In the genomic region with DNA sequence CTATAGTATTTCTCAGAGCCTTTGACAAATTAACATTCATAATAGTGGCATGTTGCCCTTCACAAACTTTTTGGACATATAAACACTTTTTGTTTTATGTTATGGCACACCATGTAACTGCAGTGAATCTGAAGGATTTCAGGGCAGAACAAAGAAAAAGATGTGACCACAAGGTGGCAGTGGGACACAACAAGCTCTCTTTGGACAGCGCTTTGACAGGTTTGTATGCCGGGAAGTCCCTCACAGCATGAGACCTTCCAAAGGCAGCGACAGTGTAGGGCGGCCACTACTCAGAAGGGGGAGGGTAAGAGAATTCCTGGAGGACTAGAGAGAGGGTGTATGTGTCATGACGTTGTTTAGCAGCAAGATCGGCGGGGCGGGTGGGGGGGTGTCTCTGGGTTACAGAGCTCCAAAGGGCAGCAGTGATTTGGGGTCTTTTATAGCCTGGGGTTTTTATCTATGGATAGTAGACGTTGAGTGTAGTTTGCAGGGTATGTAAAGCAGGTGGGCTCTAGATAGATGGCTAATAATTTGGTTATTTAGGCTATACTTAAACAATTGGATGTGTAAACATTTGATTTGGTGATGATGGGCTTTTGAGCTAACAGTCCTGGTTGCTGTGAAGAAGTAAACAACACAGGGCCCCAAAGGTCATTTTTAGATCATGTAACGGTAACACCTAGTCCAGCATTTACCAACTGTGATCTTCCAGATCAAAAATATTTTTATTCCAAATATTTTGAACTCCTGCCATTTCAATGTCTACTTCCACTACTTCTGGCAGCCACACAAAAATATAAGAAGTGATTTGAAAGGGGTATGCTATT, we compare ENCODE assay signal across 1 cellular context.
A peak's percentile ranks its signal among the peaks of the same experiment; 100 is the strongest.
TF ChIP-seq lines count a peak whose summit lies in the region.

No MANE protein-coding gene starts in this region.

TF ChIP-seq in HEK293, 187 proteins besides CTCF, POLR2A, EP300 and RAD21 (continued from another document):
- TF ChIP-seq ZNF558 (tag by site-specific recombination; IDR thresholded peaks at IDR 0.05) (0 out of 2 replicates have a peak, but pooled peaks have one; percentile 14), KLF8 (tag by site-specific recombination; IDR thresholded peaks at IDR 0.05) (peak; percentile 55; the same call in 1 of the 2 replicates), ZNF138 (tag by site-specific recombination; IDR thresholded peaks at IDR 0.05; ENCODE audit: borderline replicate concordance) (no peak), IKZF3 (tag by site-specific recombination; IDR thresholded peaks at IDR 0.05) (peak; percentile 46; the same call in 1 of the 2 replicates), ZNF239 (tag by site-specific recombination; IDR thresholded peaks at IDR 0.05) (no peak), ZNF341 (tag by site-specific recombination; IDR thresholded peaks at IDR 0.05; ENCODE audit: low read depth) (no peak), ZNF529 (tag by site-specific recombination; IDR thresholded peaks at IDR 0.05; ENCODE audit: insufficient replicate concordance) (no peak), ZNF24 (tag by site-specific recombination; IDR thresholded peaks at IDR 0.05) (0 out of 2 replicates have a peak, but pooled peaks have one; percentile 47), SCRT1 (tag by site-specific recombination; IDR thresholded peaks at IDR 0.05; ENCODE audit: borderline replicate concordance) (no peak), ZNF560 (tag by site-specific recombination; IDR thresholded peaks at IDR 0.05; ENCODE audit: borderline replicate concordance) (no peak), BCL11A (tag by site-specific recombination; IDR thresholded peaks at IDR 0.05; ENCODE audit: low read depth) (no peak), ZNF416 (tag by site-specific recombination; IDR thresholded peaks at IDR 0.05) (no peak), ZNF266 (tag by site-specific recombination; IDR thresholded peaks at IDR 0.05; ENCODE audit: low read depth) (no peak), SCRT2 (tag by site-specific recombination; IDR thresholded peaks at IDR 0.05) (no peak), ZNF112 (tag by site-specific recombination; IDR thresholded peaks at IDR 0.05) (no peak), ZNF561 (tag by site-specific recombination; IDR thresholded peaks at IDR 0.05; ENCODE audit: borderline replicate concordance) (no peak), ZBTB1 (tag by site-specific recombination; IDR thresholded peaks at IDR 0.05) (no peak), EGR2 (tag by site-specific recombination; IDR thresholded peaks at IDR 0.05; ENCODE audit: low read depth) (no peak), ZNF211 (tag by site-specific recombination; IDR thresholded peaks at IDR 0.05; ENCODE audit: low read depth) (no peak), HOXD13 (CRISPR knock-in tag; IDR thresholded peaks at IDR 0.05; ENCODE audit: borderline replicate concordance) (no peak), FEZF1 (tag by site-specific recombination; IDR thresholded peaks at IDR 0.05) (no peak), ZSCAN30 (tag by site-specific recombination; IDR thresholded peaks at IDR 0.05) (peak; percentile 97), ZNF585B (tag by site-specific recombination; IDR thresholded peaks at IDR 0.05) (no peak), ZNF248 (tag by site-specific recombination; IDR thresholded peaks at IDR 0.05) (no peak), ZNF48 (tag by site-specific recombination; IDR thresholded peaks at IDR 0.05) (no peak), ZNF548 (tag by site-specific recombination; IDR thresholded peaks at IDR 0.05) (no peak)
- TF ChIP-seq, protein P1, sequence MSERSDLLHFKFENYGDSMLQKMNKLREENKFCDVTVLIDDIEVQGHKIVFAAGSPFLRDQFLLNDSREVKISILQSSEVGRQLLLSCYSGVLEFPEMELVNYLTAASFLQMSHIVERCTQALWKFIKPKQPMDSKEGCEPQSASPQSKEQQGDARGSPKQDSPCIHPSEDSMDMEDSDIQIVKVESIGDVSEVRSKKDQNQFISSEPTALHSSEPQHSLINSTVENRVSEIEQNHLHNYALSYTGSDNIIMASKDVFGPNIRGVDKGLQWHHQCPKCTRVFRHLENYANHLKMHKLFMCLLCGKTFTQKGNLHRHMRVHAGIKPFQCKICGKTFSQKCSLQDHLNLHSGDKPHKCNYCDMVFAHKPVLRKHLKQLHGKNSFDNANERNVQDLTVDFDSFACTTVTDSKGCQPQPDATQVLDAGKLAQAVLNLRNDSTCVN (tag by site-specific recombination; optimal IDR thresholded peaks at IDR 0.05) = no peak
- TF ChIP-seq, protein P2, sequence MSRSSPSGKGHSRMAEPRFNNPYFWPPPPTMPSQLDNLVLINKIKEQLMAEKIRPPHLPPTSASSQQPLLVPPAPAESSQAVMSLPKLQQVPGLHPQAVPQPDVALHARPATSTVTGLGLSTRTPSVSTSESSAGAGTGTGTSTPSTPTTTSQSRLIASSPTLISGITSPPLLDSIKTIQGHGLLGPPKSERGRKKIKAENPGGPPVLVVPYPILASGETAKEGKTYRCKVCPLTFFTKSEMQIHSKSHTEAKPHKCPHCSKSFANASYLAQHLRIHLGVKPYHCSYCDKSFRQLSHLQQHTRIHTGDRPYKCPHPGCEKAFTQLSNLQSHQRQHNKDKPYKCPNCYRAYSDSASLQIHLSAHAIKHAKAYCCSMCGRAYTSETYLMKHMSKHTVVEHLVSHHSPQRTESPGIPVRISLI (tag by site-specific recombination; IDR thresholded peaks at IDR 0.05) = no peak
- TF ChIP-seq, protein P3, sequence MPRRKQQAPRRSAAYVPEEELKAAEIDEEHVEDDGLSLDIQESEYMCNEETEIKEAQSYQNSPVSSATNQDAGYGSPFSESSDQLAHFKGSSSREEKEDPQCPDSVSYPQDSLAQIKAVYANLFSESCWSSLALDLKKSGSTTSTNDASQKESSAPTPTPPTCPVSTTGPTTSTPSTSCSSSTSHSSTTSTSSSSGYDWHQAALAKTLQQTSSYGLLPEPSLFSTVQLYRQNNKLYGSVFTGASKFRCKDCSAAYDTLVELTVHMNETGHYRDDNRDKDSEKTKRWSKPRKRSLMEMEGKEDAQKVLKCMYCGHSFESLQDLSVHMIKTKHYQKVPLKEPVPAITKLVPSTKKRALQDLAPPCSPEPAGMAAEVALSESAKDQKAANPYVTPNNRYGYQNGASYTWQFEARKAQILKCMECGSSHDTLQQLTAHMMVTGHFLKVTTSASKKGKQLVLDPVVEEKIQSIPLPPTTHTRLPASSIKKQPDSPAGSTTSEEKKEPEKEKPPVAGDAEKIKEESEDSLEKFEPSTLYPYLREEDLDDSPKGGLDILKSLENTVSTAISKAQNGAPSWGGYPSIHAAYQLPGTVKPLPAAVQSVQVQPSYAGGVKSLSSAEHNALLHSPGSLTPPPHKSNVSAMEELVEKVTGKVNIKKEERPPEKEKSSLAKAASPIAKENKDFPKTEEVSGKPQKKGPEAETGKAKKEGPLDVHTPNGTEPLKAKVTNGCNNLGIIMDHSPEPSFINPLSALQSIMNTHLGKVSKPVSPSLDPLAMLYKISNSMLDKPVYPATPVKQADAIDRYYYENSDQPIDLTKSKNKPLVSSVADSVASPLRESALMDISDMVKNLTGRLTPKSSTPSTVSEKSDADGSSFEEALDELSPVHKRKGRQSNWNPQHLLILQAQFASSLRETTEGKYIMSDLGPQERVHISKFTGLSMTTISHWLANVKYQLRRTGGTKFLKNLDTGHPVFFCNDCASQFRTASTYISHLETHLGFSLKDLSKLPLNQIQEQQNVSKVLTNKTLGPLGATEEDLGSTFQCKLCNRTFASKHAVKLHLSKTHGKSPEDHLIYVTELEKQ (tag by site-specific recombination; IDR thresholded peaks at IDR 0.05; ENCODE audit: borderline replicate concordance) = no peak
- TF ChIP-seq, protein P4, sequence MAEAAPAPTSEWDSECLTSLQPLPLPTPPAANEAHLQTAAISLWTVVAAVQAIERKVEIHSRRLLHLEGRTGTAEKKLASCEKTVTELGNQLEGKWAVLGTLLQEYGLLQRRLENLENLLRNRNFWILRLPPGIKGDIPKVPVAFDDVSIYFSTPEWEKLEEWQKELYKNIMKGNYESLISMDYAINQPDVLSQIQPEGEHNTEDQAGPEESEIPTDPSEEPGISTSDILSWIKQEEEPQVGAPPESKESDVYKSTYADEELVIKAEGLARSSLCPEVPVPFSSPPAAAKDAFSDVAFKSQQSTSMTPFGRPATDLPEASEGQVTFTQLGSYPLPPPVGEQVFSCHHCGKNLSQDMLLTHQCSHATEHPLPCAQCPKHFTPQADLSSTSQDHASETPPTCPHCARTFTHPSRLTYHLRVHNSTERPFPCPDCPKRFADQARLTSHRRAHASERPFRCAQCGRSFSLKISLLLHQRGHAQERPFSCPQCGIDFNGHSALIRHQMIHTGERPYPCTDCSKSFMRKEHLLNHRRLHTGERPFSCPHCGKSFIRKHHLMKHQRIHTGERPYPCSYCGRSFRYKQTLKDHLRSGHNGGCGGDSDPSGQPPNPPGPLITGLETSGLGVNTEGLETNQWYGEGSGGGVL (tag by site-specific recombination; IDR thresholded peaks at IDR 0.05) = no peak
- TF ChIP-seq, protein P5, sequence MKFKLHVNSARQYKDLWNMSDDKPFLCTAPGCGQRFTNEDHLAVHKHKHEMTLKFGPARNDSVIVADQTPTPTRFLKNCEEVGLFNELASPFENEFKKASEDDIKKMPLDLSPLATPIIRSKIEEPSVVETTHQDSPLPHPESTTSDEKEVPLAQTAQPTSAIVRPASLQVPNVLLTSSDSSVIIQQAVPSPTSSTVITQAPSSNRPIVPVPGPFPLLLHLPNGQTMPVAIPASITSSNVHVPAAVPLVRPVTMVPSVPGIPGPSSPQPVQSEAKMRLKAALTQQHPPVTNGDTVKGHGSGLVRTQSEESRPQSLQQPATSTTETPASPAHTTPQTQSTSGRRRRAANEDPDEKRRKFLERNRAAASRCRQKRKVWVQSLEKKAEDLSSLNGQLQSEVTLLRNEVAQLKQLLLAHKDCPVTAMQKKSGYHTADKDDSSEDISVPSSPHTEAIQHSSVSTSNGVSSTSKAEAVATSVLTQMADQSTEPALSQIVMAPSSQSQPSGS (tag by site-specific recombination; IDR thresholded peaks at IDR 0.05; ENCODE audit: low read depth) = no peak
- TF ChIP-seq, protein P6, sequence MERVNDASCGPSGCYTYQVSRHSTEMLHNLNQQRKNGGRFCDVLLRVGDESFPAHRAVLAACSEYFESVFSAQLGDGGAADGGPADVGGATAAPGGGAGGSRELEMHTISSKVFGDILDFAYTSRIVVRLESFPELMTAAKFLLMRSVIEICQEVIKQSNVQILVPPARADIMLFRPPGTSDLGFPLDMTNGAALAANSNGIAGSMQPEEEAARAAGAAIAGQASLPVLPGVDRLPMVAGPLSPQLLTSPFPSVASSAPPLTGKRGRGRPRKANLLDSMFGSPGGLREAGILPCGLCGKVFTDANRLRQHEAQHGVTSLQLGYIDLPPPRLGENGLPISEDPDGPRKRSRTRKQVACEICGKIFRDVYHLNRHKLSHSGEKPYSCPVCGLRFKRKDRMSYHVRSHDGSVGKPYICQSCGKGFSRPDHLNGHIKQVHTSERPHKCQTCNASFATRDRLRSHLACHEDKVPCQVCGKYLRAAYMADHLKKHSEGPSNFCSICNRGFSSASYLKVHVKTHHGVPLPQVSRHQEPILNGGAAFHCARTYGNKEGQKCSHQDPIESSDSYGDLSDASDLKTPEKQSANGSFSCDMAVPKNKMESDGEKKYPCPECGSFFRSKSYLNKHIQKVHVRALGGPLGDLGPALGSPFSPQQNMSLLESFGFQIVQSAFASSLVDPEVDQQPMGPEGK (tag by site-specific recombination; IDR thresholded peaks at IDR 0.05) = no peak; the same call in 1 of the 2 replicates
